Comparison of ENCODE assay signal across 25 cellular contexts in the genomic region with DNA sequence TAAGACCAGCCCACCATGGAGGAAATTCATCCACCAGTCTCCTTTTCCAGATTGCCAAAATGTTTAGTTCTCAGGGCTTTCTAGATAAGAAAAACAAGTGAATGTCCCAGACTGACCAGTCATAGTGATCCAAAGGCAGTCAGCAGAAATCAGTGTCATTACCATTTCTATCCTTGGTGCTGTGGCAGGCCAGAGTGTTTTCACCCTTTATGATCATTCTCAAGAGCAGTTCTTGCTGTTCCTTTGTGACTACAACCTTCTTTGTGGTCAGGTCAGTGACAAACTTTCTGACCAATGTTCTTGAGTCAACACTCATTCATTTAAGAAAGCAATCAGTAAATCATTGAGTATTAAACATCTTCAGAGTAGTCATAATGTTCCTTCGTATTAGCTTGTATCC. TPM values are rescaled to one million over a fixed set of nuclear protein-coding genes. Genes with fewer than 3 reads are reported as not detected.
DNase-seq lines count a peak whose midpoint lies in the region; ATAC-seq and TF ChIP-seq lines count a peak whose summit lies in the region.
"Had no signal": no experiment of that assay in that cellular context is flagged by ENCODE, and none has a peak within 500 bp of the region (broad histone marks: within the 10 kb centered on the region; RNA-seq: fewer than 3 reads in every experiment).

No MANE protein-coding gene starts in this region.

- no peak overlapping the region for H3K4me3 ChIP-seq in GM23338
- no peak overlapping the region for H3K4me3 ChIP-seq in IMR-90 (ENCODE audit: insufficient read depth, low read depth, low read length)
- H3K4me3 ChIP-seq in adrenal gland = no peak overlapping the region
- H3K4me3 ChIP-seq: Peyer's patch, SK-N-MC had no signal

- peaks cover 2% of the 10 kb centered on the region; the same call in 2 of the 3 replicates for H3K4me1 Mint-ChIP-seq in GM23338
- H3K4me1 Mint-ChIP-seq in stimulated activated effector memory CD8-positive, alpha-beta T cell treated with anti-CD3 and anti-CD28 coated beads, Interleukin-12 subunit alpha, Interleukin-12 subunit beta, amount 100 ng/mL, for 72 hours = no peaks in the 10 kb centered on the region
- H3K4me1 Mint-ChIP-seq: B cell had no signal

- CTCF ChIA-PET in IMR-90 (lab: Yijun Ruan, JAX) = no interaction called here

- no peak overlapping the region for H4K5ac ChIP-seq in IMR-90 (ENCODE audit: low read depth, low read length)

- H4K91ac ChIP-seq in IMR-90 (ENCODE audit: insufficient read depth, low read depth, low read length) = no peak overlapping the region; the same call in 1 of the 2 replicates

- POLR2A ChIA-PET in IMR-90 (lab: Charles Lee; ENCODE audit: unreplicated experiment) = interaction anchor here (1.0 kb wide), 1 partner anchor 9 kb away, joined by 3 read pairs; no protein-coding TSS in a partner anchor

- H3K9me2 ChIP-seq in GM23338 (ENCODE audit: insufficient read depth) = 0 out of 2 replicates have a peak, but pooled peaks cover 4% of the 10 kb centered on the region

- 0 out of 2 replicates have a peak overlapping the region, but pooled peaks have one; percentile 30 for H2BK20ac ChIP-seq in IMR-90 (ENCODE audit: low read depth, low read length)

- no TSS peak for BruUV-seq in IMR-90 (replicated peaks; lab: Mats Ljungman, UMichigan)

- in situ Hi-C loops in IMR-90 (cut with MboI; ENCODE audit: low sequenced_read_pairs) = no loop called here

- no peak overlapping the region for H3K4me2 ChIP-seq in GM23338
- H3K4me2 ChIP-seq in IMR-90 (ENCODE audit: low read depth, low read length) = no peak overlapping the region

- no peaks in the 10 kb centered on the region for H3K9me1 ChIP-seq in IMR-90 (ENCODE audit: insufficient read depth, low read length)

- H2AFZ ChIP-seq in GM23338 (0 out of 2 replicates have a peak overlapping the region, but pooled peaks have one; percentile 47), IMR-90 (replicated peaks; ENCODE audit: low read length, poor library complexity) (peak overlapping the region; percentile 17)

- no peak overlapping the region for H2BK15ac ChIP-seq in IMR-90 (ENCODE audit: low read depth, low read length)

- dilution Hi-C loops in IMR-90 (cut with HindIII; ENCODE audit: low sequenced_read_pairs, unreplicated experiment) = no loop called here

- DNase-seq in GM23338 (ENCODE audit: low spot score) (no peak), IMR-90 (no peak), adrenal gland (no peak), NCI-H1092 treated with DMSO at 0.1 percent for 48 hours (lab: John Stamatoyannopoulos, UW) (no peak), DMS79 (lab: John Stamatoyannopoulos, UW) (no peak)
- no peak for DNase-seq in stimulated activated effector memory CD8-positive, alpha-beta T cell treated with anti-CD3 and anti-CD28 coated beads, Interleukin-12 subunit alpha, Interleukin-12 subunit beta, amount 100 ng/mL, for 72 hours (ENCODE audit: low spot score in 2 of 2)
- DNase-seq: Caco-2; CD8-positive, alpha-beta T cell; EL; GDM1; KG1; NCI-H1048; NCI-H1417 treated with DMSO at 0.1 percent for 48 hours; NCI-H1694 treated with DMSO at 0.1 percent for 48 hours; NCI-H2081; NCI-H2171; NCI-H226; NCI-H510A; NCI-H69; Peyer's patch; SIG-M5 had no signal

- H3K4me1 ChIP-seq in GM23338 (ENCODE audit: insufficient read depth) (no peaks in the 10 kb centered on the region), IMR-90 (ENCODE audit: control insufficient read depth, insufficient read depth, low read length) (no peaks in the 10 kb centered on the region), adrenal gland (replicated peaks in 1 of 2) (peaks cover 10 to 24% of the 10 kb centered on the region in 2 donors)
- H3K4me1 ChIP-seq: Peyer's patch had no signal

- no peak overlapping the region for H3K9ac ChIP-seq in IMR-90 (ENCODE audit: low read depth, low read length)

- no peak overlapping the region for H2AK9ac ChIP-seq in IMR-90 (replicated peaks; ENCODE audit: low read depth, low read length, poor library complexity)

- H3K27me3 ChIP-seq in GM23338 (ENCODE audit: insufficient read depth) (no peaks in the 10 kb centered on the region), IMR-90 (ENCODE audit: control insufficient read depth, insufficient read depth, low read length) (no peaks in the 10 kb centered on the region; the same call in 1 of the 2 replicates), adrenal gland (no peaks in the 10 kb centered on the region)
- H3K27me3 ChIP-seq: Peyer's patch had no signal

- no peak overlapping the region for H3K27ac Mint-ChIP-seq in GM23338
- no peak overlapping the region for H3K27ac Mint-ChIP-seq in stimulated activated effector memory CD8-positive, alpha-beta T cell treated with anti-CD3 and anti-CD28 coated beads, Interleukin-12 subunit alpha, Interleukin-12 subunit beta, amount 100 ng/mL, for 72 hours
- H3K27ac Mint-ChIP-seq: B cell; CD8-positive, alpha-beta T cell had no signal

- H3F3A ChIP-seq in GM23338 (replicated peaks; ENCODE audit: low read depth) = no peaks in the 10 kb centered on the region

- no peak overlapping the region for H3K4ac ChIP-seq in IMR-90 (ENCODE audit: low read depth, low read length)

- no peaks in the 10 kb centered on the region for H3K79me1 ChIP-seq in IMR-90 (ENCODE audit: low read depth in 1 of 2, low read length in 2 of 2)

- H3K4me3 Mint-ChIP-seq in GM23338 = no peak overlapping the region
- no peak overlapping the region for H3K4me3 Mint-ChIP-seq in stimulated activated effector memory CD8-positive, alpha-beta T cell treated with anti-CD3 and anti-CD28 coated beads, Interleukin-12 subunit alpha, Interleukin-12 subunit beta, amount 100 ng/mL, for 72 hours
- H3K4me3 Mint-ChIP-seq: B cell; CD8-positive, alpha-beta T cell had no signal

- H3K36me3 Mint-ChIP-seq in GM23338 (ENCODE audit: low read depth) = no peaks in the 10 kb centered on the region
- no peaks in the 10 kb centered on the region for H3K36me3 Mint-ChIP-seq in stimulated activated effector memory CD8-positive, alpha-beta T cell treated with anti-CD3 and anti-CD28 coated beads, Interleukin-12 subunit alpha, Interleukin-12 subunit beta, amount 100 ng/mL, for 72 hours
- H3K36me3 Mint-ChIP-seq: CD8-positive, alpha-beta T cell had no signal

- no peaks in the 10 kb centered on the region for H3K79me2 ChIP-seq in GM23338 (replicated peaks; ENCODE audit: insufficient read depth)

- no peak overlapping the region for H3K56ac ChIP-seq in IMR-90 (ENCODE audit: extremely low read depth, insufficient read depth, low read length)

- H3K27ac ChIP-seq in GM23338 (ENCODE audit: low read depth) (no peak overlapping the region), IMR-90 (ENCODE audit: insufficient read depth, low read length) (no peak overlapping the region), adrenal gland (peak overlapping the region in 4 of 5 donors; percentile 4 to 60 (median 46))
- H3K27ac ChIP-seq: C4-2B, Peyer's patch, SK-N-MC had no signal

- H3K14ac ChIP-seq in IMR-90 (replicated peaks; ENCODE audit: low read depth, low read length) = peak overlapping the region; percentile 67

- TF ChIP-seq CTCF in GM23338 (conservative IDR thresholded peaks at IDR 0.05; ENCODE audit: low read depth in 2 of 2) (no peak), IMR-90 (conservative IDR thresholded peaks at IDR 0.05; ENCODE audit: low read depth, low read length) (no peak), adrenal gland (IDR thresholded peaks at IDR 0.05) (no peak)

- no peak overlapping the region for H2BK120ac ChIP-seq in IMR-90 (ENCODE audit: low read depth, low read length)

- no peaks in the 10 kb centered on the region for H3K9me3 Mint-ChIP-seq in GM23338
- H3K9me3 Mint-ChIP-seq in stimulated activated effector memory CD8-positive, alpha-beta T cell treated with anti-CD3 and anti-CD28 coated beads, Interleukin-12 subunit alpha, Interleukin-12 subunit beta, amount 100 ng/mL, for 72 hours = no peaks in the 10 kb centered on the region
- H3K9me3 Mint-ChIP-seq: CD8-positive, alpha-beta T cell had no signal

- H4K20me1 ChIP-seq in GM23338 (replicated peaks; ENCODE audit: insufficient read depth) = no peaks in the 10 kb centered on the region
- no peaks in the 10 kb centered on the region for H4K20me1 ChIP-seq in IMR-90 (ENCODE audit: insufficient read depth, low read length)

- H3K23ac ChIP-seq in IMR-90 (ENCODE audit: low read depth, low read length) = peak overlapping the region; percentile 90; the same call in 1 of the 2 replicates

- no peak for TF ChIP-seq RAD21 in IMR-90 (IDR thresholded peaks at IDR 0.05; ENCODE audit: low read length)

- H3K18ac ChIP-seq in IMR-90 (ENCODE audit: low read depth, low read length) = no peak overlapping the region

- H3K27me3 Mint-ChIP-seq in GM23338 (ENCODE audit: insufficient read depth, low read depth, poor library complexity) = no peaks in the 10 kb centered on the region

- H4K8ac ChIP-seq in IMR-90 (ENCODE audit: low read depth in 2 of 2, low read length in 2 of 2) = no peak overlapping the region

- H2AK5ac ChIP-seq in IMR-90 (ENCODE audit: low read depth, low read length) = 0 out of 2 replicates have a peak overlapping the region, but pooled peaks have one; percentile 16

- WGBS in IMR-90 (ENCODE audit: extremely low coverage in 2 of 2, insufficient read length in 1 of 2), 2 experiments = no CpG with 5 or more reads among the region's 1 CpG
- WGBS in adrenal gland, 4 donors = 57 to 79% (median 66%) methylated on average over 1 of the region's 1 CpG

- ATAC-seq in GM23338 (no peak), IMR-90 (ENCODE audit: low read depth) (no peak), HG03095 (IDR thresholded peaks at IDR 0.05; ENCODE audit: unreplicated experiment) (no peak)
- ATAC-seq in stimulated activated effector memory CD8-positive, alpha-beta T cell treated with anti-CD3 and anti-CD28 coated beads, Interleukin-12 subunit alpha, Interleukin-12 subunit beta, amount 100 ng/mL, for 72 hours = peak; percentile 78
- ATAC-seq: CD8-positive, alpha-beta T cell had no signal

- TF ChIP-seq POLR2A in IMR-90 (IDR thresholded peaks at IDR 0.05; ENCODE audit: low read depth, low read length) = no peak
- no peak for TF ChIP-seq POLR2A in adrenal gland (IDR thresholded peaks at IDR 0.05)

- no peak overlapping the region for H2BK5ac ChIP-seq in IMR-90 (ENCODE audit: low read depth, low read length, poor library complexity, severe bottlenecking)

- H3K9me3 ChIP-seq in IMR-90 (ENCODE audit: control insufficient read depth, insufficient read depth, low read length) = no peaks in the 10 kb centered on the region
- no peaks in the 10 kb centered on the region for H3K9me3 ChIP-seq in adrenal gland (replicated peaks in 1 of 3)
- H3K9me3 ChIP-seq: Caco-2, Peyer's patch had no signal

- intact Hi-C loops in IMR-90 (cut with micrococcal nuclease) = no loop called here
- intact Hi-C loops in adrenal gland (cut with DNase I) = no loop called here

- H3K36me3 ChIP-seq in GM23338 (ENCODE audit: insufficient read depth) (no peaks in the 10 kb centered on the region), IMR-90 (ENCODE audit: control insufficient read depth, insufficient read depth, low read length) (no peaks in the 10 kb centered on the region), adrenal gland (replicated peaks in 1 of 2) (no peaks in the 10 kb centered on the region)
- H3K36me3 ChIP-seq: Peyer's patch had no signal

RNA-seq across cellular contexts. Expression of a gene that starts 7.3 kb away (rescaled TPM):
- 453 and 530 TPM in 2 replicates for total RNA-seq in GM23338 (2014; rRNA removed; shearing (Covaris generic))
- polyA plus RNA-seq in GM23338 (2016; fragmentation: Nextera tagmentation; extraction: Ambion mirVana) = 124 and 128 TPM in 2 replicates
- total RNA-seq in IMR-90 (2012; rRNA removed) = 194 and 206 TPM in 2 replicates
- polyA plus RNA-seq in IMR-90 (2012; rRNA removed) = 117 and 130 TPM in 2 replicates
- 71.2 and 131 TPM in 2 replicates for polyA plus RNA-seq in IMR-90 (2012; cell fraction: cytosol; rRNA removed)
- polyA plus RNA-seq in IMR-90 (2012; cell fraction: nucleus; rRNA removed; ENCODE audit: low replicate concordance) = 33.9 and 115 TPM in 2 replicates
- 1,000 to 10,000 TPM; 1,178 to 4,240 (median 2,741) TPM for total RNA-seq in adrenal gland
- polyA plus RNA-seq in adrenal gland = 1,000 to 10,000 TPM in 1 of 3 donors, 100 to 1,000 TPM in 2; 138 to 3,356 (median 348) TPM

Comparison
In these comparisons a context has a peak if more than half of its experiments do, and no peak if none do; other contexts are left out.
1. H3K27ac ChIP-seq: peak in adrenal gland (4 of 5); none in GM23338 (single experiment) and IMR-90 (single experiment).